In genomic region chr20:52748235-52748950, GRCh38 we compare ENCODE assay signal across 18 cellular contexts.
DNase-seq lines count a peak whose midpoint lies in the region; ATAC-seq, FAIRE-seq and TF ChIP-seq lines count a peak whose summit lies in the region.
"Had no signal": no experiment of that assay in that cellular context is flagged by ENCODE, and none has a peak within 500 bp of the region (broad histone marks: within the 10 kb centered on the region; RNA-seq: fewer than 3 reads in every experiment).

No MANE protein-coding gene starts in this region.

- intact Hi-C loops in PC-3 (cut with micrococcal nuclease) = no loop called here

- H4K20me1 ChIP-seq in PC-3 (ENCODE audit: low read length) = no peaks in the 10 kb centered on the region

- CTCF ChIA-PET in PC-3 (lab: Charles Lee) = no interaction called here

- no peaks in the 10 kb centered on the region for H3K4me1 ChIP-seq in right atrium auricular region
- H3K4me1 ChIP-seq in subcutaneous abdominal adipose tissue (ENCODE audit: control insufficient read depth in 5 of 5, insufficient read depth in 5 of 5, low read length in 5 of 5) = peaks cover 0 to 13% (median 9%) of the 10 kb centered on the region in 5 donors
- H3K4me1 ChIP-seq in PC-3 (ENCODE audit: insufficient read depth, low read length) = no peaks in the 10 kb centered on the region
- H3K4me1 ChIP-seq: breast epithelium had no signal

- no peak overlapping the region for H3K4me2 ChIP-seq in PC-3 (ENCODE audit: low read length)
- H3K4me2 ChIP-seq: hepatocyte, KMS-11 had no signal

- no peak for ATAC-seq in HG03565 (IDR thresholded peaks at IDR 0.05; ENCODE audit: unreplicated experiment)
- ATAC-seq in PC-3 = no peak
- ATAC-seq: activated CD8-positive, alpha-beta T cell treated with anti-CD3 and anti-CD28 coated beads for 36 hours had no signal

- no peak overlapping the region for H2AFZ ChIP-seq in PC-3 (ENCODE audit: low read length)
- H2AFZ ChIP-seq: hepatocyte had no signal

- H3F3A ChIP-seq in PC-3 (ENCODE audit: low read length, unreplicated experiment) = no peaks in the 10 kb centered on the region

- H3K9me3 ChIP-seq in right atrium auricular region = no peaks in the 10 kb centered on the region
- H3K9me3 ChIP-seq in subcutaneous abdominal adipose tissue (ENCODE audit: control insufficient read depth in 5 of 5, low read length in 5 of 5) = peaks cover 0 to 3% (median 0%) of the 10 kb centered on the region in 5 donors
- no peaks in the 10 kb centered on the region for H3K9me3 ChIP-seq in PC-3 (ENCODE audit: low read length)
- H3K9me3 ChIP-seq: breast epithelium, neutrophil had no signal

- H3K9ac ChIP-seq in subcutaneous abdominal adipose tissue (ENCODE audit: low read length in 5 of 5) (peak overlapping the region in 1 of 5 donors; percentile 5), PC-3 (ENCODE audit: low read length) (no peak overlapping the region)
- H3K9ac ChIP-seq: KMS-11 had no signal

- H3K27me3 ChIP-seq in right atrium auricular region (no peaks in the 10 kb centered on the region), subcutaneous abdominal adipose tissue (ENCODE audit: control insufficient read depth in 5 of 5, insufficient read depth in 4 of 5, low read length in 5 of 5) (peaks cover 0 to 4% (median 0%) of the 10 kb centered on the region in 5 donors), PC-3 (ENCODE audit: low read length) (peaks cover 11% of the 10 kb centered on the region)
- H3K27me3 ChIP-seq: breast epithelium, hepatocyte, neutrophil had no signal

- DNase-seq in HTR-8/SVneo (ENCODE audit: insufficient read length, low spot score) (no peak), cerebellar cortex (ENCODE audit: low spot score) (peak; percentile 81), right atrium auricular region (ENCODE audit: low spot score) (no peak), PC-3 (no peak)
- no peak for DNase-seq in stimulated activated CD4-positive, alpha-beta T cell treated with anti-CD3 and anti-CD28 coated beads, Interleukin-2, amount 100 ng/mL, for 48 hours
- DNase-seq: activated CD8-positive, alpha-beta T cell treated with anti-CD3 and anti-CD28 coated beads for 36 hours; activated T-cell treated with anti-CD3 and anti-CD28 coated beads, Interleukin-2, amount 50 U/mL, for 48 hours; erythroblast; NCI-H1092; NK-92 treated with Interleukin-12 subunit alpha and Interleukin-12 subunit beta, amount 100 ng/mL, for 24 hours; stimulated activated CD4-positive, alpha-beta T cell treated with anti-CD3 and anti-CD28 coated beads, Interleukin-1b, Interleukin-23, amount 100 ng/mL, for 48 hours had no signal

- FAIRE-seq in HTR-8/SVneo (lab: Jason Lieb, UNC) = peak; percentile 62

- H3K9me2 ChIP-seq in PC-3 (replicated peaks; ENCODE audit: low read length) = no peaks in the 10 kb centered on the region

- H3K79me2 ChIP-seq in PC-3 (ENCODE audit: low read length) = no peaks in the 10 kb centered on the region
- H3K79me2 ChIP-seq: hepatocyte had no signal

- BruUV-seq in PC-3 (replicated peaks; lab: Mats Ljungman, UMichigan) = no TSS peak

- H3K4me3 ChIP-seq in right atrium auricular region (no peak overlapping the region), subcutaneous abdominal adipose tissue (ENCODE audit: low read depth in 1 of 5, low read length in 5 of 5) (peak overlapping the region in 3 of 5 donors; percentile 4 to 23 (median 6)), PC-3 (ENCODE audit: low read length) (no peak overlapping the region)
- H3K4me3 ChIP-seq: breast epithelium, hepatocyte had no signal

- POLR2A ChIA-PET in PC-3 (lab: Charles Lee; ENCODE audit: unreplicated experiment) = no interaction called here

- H3K27ac ChIP-seq in right atrium auricular region = peak overlapping the region; percentile 9 to 25
- no peak overlapping the region for H3K27ac ChIP-seq in subcutaneous abdominal adipose tissue (ENCODE audit: low read depth, low read length)
- H3K27ac ChIP-seq in PC-3 (ENCODE audit: low read length) = no peak overlapping the region
- H3K27ac ChIP-seq: hepatocyte, KMS-11, neutrophil, VCaP had no signal

- TF ChIP-seq CTCF in right atrium auricular region (IDR thresholded peaks at IDR 0.05) (no peak), PC-3 (conservative IDR thresholded peaks at IDR 0.05; ENCODE audit: low read depth, low read length) (no peak)

- H3K36me3 ChIP-seq in right atrium auricular region (no peaks in the 10 kb centered on the region), subcutaneous abdominal adipose tissue (ENCODE audit: control insufficient read depth in 5 of 5, insufficient read depth in 5 of 5, low read length in 5 of 5) (no peaks in the 10 kb centered on the region), PC-3 (ENCODE audit: low read depth, low read length) (no peaks in the 10 kb centered on the region)
- H3K36me3 ChIP-seq: breast epithelium, neutrophil had no signal

Comparison
In these comparisons a context has a peak if more than half of its experiments do, and no peak if none do; other contexts are left out.
1. H3K27ac ChIP-seq: peak in right atrium auricular region (2 of 2); none in subcutaneous abdominal adipose tissue (single experiment) and PC-3 (single experiment).
2. H3K4me3 ChIP-seq: peak in subcutaneous abdominal adipose tissue (3 of 5); none in right atrium auricular region (0 of 2) and PC-3 (single experiment).